ENCODE assay signal across 8 cellular contexts in the genomic region with DNA sequence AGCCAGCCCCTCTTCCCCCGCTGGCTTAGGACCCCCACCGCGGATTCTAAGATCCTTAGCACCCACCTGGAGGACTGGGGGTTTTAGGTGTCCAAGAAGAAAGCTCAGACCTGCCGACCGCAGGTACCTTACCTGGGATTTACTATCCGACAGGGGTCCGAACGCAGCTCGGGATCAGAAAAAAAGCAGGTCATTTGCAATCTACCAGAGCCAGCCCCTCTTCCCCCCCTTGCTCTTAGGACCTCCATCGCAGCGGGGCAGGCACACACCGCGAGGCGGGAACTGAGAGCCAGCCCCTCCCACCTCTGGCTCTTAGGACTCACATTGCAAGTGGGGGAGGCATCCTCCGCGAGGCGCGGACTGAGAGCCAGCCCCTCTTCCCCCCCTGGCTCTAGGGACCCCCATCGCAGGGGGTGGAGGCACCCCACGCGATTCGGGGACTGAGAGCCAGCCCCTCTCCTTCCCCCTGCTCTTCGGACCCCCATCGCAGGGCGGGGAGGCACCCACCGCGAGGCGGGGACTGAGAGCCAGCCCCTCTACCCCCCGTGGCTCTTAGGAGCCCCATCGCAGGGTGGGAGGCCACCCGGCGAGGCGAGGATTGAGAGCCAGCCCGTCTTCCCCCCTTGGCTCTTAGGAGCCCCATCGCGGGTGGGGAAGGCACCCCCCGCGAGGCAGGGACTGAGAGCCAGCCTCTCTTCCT. TPM values are rescaled to one million over a fixed set of nuclear protein-coding genes. Genes with fewer than 3 reads are reported as not detected.
DNase-seq lines count a peak whose midpoint lies in the region; ATAC-seq lines count a peak whose summit lies in the region.

No MANE protein-coding gene starts in this region.

- peak; percentile 52 for ATAC-seq in GM19351 (IDR thresholded peaks at IDR 0.05; ENCODE audit: unreplicated experiment)
- ATAC-seq in activated T-helper 17 cell treated with anti-CD3 and anti-CD28 coated beads, Interleukin-2, amount 50 U/mL, for 72 hours (replicated peaks) = no peak
- ATAC-seq in HG03565 (IDR thresholded peaks at IDR 0.05; ENCODE audit: unreplicated experiment) = no peak
- ATAC-seq in GM19395 (IDR thresholded peaks at IDR 0.05; ENCODE audit: unreplicated experiment) = no peak

- no peaks in the 10 kb centered on the region for H3K4me1 Mint-ChIP-seq in activated T-helper 17 cell treated with anti-CD3 and anti-CD28 coated beads, Interleukin-2, amount 50 U/mL, for 72 hours

- H3K4me3 ChIP-seq in iPS-11a (ENCODE audit: low read depth, low read length) = peak overlapping the region; percentile 25

- H3K36me3 Mint-ChIP-seq in activated T-helper 17 cell treated with anti-CD3 and anti-CD28 coated beads, Interleukin-2, amount 50 U/mL, for 72 hours (ENCODE audit: low read depth) = no peaks in the 10 kb centered on the region

- H3K9me3 Mint-ChIP-seq in activated T-helper 17 cell treated with anti-CD3 and anti-CD28 coated beads, Interleukin-2, amount 50 U/mL, for 72 hours = no peaks in the 10 kb centered on the region

- peak; percentile 68 for DNase-seq in ACHN
- peak; percentile 32 for DNase-seq in NCI-H187 treated with DMSO at 0.1 percent for 48 hours (lab: John Stamatoyannopoulos, UW)
- peak; percentile 5 to 21 for DNase-seq in stimulated activated CD8-positive, alpha-beta memory T cell treated with anti-CD3 and anti-CD28 coated beads, Interleukin-2, amount 100 ng/mL, for 48 hours (ENCODE audit: low read depth in 2 of 2)

- H3K27ac Mint-ChIP-seq in activated T-helper 17 cell treated with anti-CD3 and anti-CD28 coated beads, Interleukin-2, amount 50 U/mL, for 72 hours = no peak overlapping the region

- in situ Hi-C loops in ACHN (cut with HindIII; ENCODE audit: low pct_ligation_motif_present, low pct_unique_long_range_greater_than_20kb, low sequenced_read_pairs) = no loop called here

- no peaks in the 10 kb centered on the region for H3K27me3 Mint-ChIP-seq in activated T-helper 17 cell treated with anti-CD3 and anti-CD28 coated beads, Interleukin-2, amount 50 U/mL, for 72 hours

- H3K4me3 Mint-ChIP-seq in activated T-helper 17 cell treated with anti-CD3 and anti-CD28 coated beads, Interleukin-2, amount 50 U/mL, for 72 hours = peak overlapping the region; percentile 48

RNA-seq across cellular contexts. Expression of a gene that starts 45.3 kb away (rescaled TPM):
- 100 to 1,000 TPM; 147 to 149 TPM for total RNA-seq in activated T-helper 17 cell treated with anti-CD3 and anti-CD28 coated beads, Interleukin-2, amount 50 U/mL, for 72 hours

Comparison
In these comparisons a context has a peak if more than half of its experiments do, and no peak if none do; other contexts are left out.
1. DNase-seq: peak in every context shown above with its lines; median percentile 68 in ACHN; 32 in NCI-H187 treated with DMSO at 0.1 percent for 48 hours; 13 in stimulated activated CD8-positive, alpha-beta memory T cell treated with anti-CD3 and anti-CD28 coated beads, Interleukin-2, amount 100 ng/mL, for 48 hours.